Comparison of ENCODE assay signal across 25 cellular contexts in genomic region chr10:131127122-131127589, GRCh38.
DNase-seq lines count a peak whose midpoint lies in the region; ATAC-seq and TF ChIP-seq lines count a peak whose summit lies in the region.
"Had no signal": no experiment of that assay in that cellular context is flagged by ENCODE, and none has a peak within 500 bp of the region (broad histone marks: within the 10 kb centered on the region; RNA-seq: fewer than 3 reads in every experiment).

No MANE protein-coding gene starts in this region.

- intact Hi-C loops in adrenal gland (cut with DNase I), result no loop called here
- intact Hi-C loops in aorta (cut with DNase I), result no loop called here

- no peak overlapping the region for H3K27ac Mint-ChIP-seq in GM23338
- peak overlapping the region; percentile 55 to 66 for H3K27ac Mint-ChIP-seq in T-cell
- H3K27ac Mint-ChIP-seq in mesothelial cell of epicardium, result peak overlapping the region; percentile 17
- H3K27ac Mint-ChIP-seq: activated B cell treated with CpG ODN at 0.5 μM for 24 hours; activated T-cell treated with anti-CD3 and anti-CD28 coated beads, Interleukin-2, amount 50 U/mL, for 72 hours; CD4-positive, CD25-positive, alpha-beta regulatory T cell; effector memory CD8-positive, alpha-beta T cell; memory B cell had no signal

- H3K27me3 ChIP-seq in GM23338 (ENCODE audit: insufficient read depth) (no peaks in the 10 kb centered on the region), adrenal gland (no peaks in the 10 kb centered on the region), aorta (ENCODE audit: control insufficient read depth in 1 of 2, insufficient read depth in 2 of 2, low read length in 1 of 2) (no peaks in the 10 kb centered on the region)
- H3K27me3 ChIP-seq: colonic mucosa, pancreas had no signal

- TF ChIP-seq CTCF in GM23338 (conservative IDR thresholded peaks at IDR 0.05; ENCODE audit: low read depth in 2 of 2), result no peak
- TF ChIP-seq CTCF in mesothelial cell of epicardium (IDR thresholded peaks at IDR 0.05; ENCODE audit: unreplicated experiment), result no peak
- TF ChIP-seq CTCF in adrenal gland (IDR thresholded peaks at IDR 0.05), result no peak

- H3F3A ChIP-seq in GM23338 (replicated peaks; ENCODE audit: low read depth), result no peaks in the 10 kb centered on the region

- no peak for TF ChIP-seq POLR2A in adrenal gland (IDR thresholded peaks at IDR 0.05)

- no peak for DNase-seq in GM23338 (ENCODE audit: low spot score)
- DNase-seq in T-cell, result no peak
- DNase-seq in mesothelial cell of epicardium (ENCODE audit: low spot score in 2 of 2, unreplicated experiment in 2 of 2), result no peak
- peak; percentile 3 for DNase-seq in stimulated activated naive CD8-positive, alpha-beta T cell treated with anti-CD3 and anti-CD28 coated beads, Interleukin-15, Interleukin-2, amounts not matched to agents 100 U/mL and 50 U/mL, for 24 hours
- no peak for DNase-seq in T-helper 9 cell
- DNase-seq in adrenal gland, result no peak
- DNase-seq in aorta, result no peak
- DNase-seq: activated B cell treated with CpG ODN at 0.5 μM for 24 hours; activated CD4-positive, alpha-beta T cell treated with anti-CD3 and anti-CD28 coated beads, Interleukin-2, amount 50 U/mL, for 4 hours; activated naive CD4-positive, alpha-beta T cell treated with Interleukin-2 at 50 U/mL for 16 hours; CD4-positive, CD25-positive, alpha-beta regulatory T cell; colonic mucosa; effector memory CD8-positive, alpha-beta T cell; EL; IMR-90; left cardiac atrium; NCI-H1930; right cardiac atrium; SHP77 treated with DMSO at 0.1 percent for 48 hours; stimulated activated CD4-positive, alpha-beta T cell treated with anti-CD3 and anti-CD28 coated beads, Interleukin-12 subunit alpha, Interleukin-12 subunit beta, amount 100 ng/mL, for 4 hours; stimulated activated CD4-positive, alpha-beta T cell treated with anti-CD3 and anti-CD28 coated beads, Interleukin-4, amount 100 ng/mL, for 1 hour had no signal

- H3K4me3 ChIP-seq in GM23338, result no peak overlapping the region
- no peak overlapping the region for H3K4me3 ChIP-seq in adrenal gland
- no peak overlapping the region for H3K4me3 ChIP-seq in aorta (ENCODE audit: low read length in 2 of 2)
- H3K4me3 ChIP-seq: colonic mucosa, GM12878, pancreas had no signal

- peaks cover 26% of the 10 kb centered on the region for H3K4me1 Mint-ChIP-seq in GM23338
- peaks cover 0 to 20% (median 4%) of the 10 kb centered on the region in 3 donors for H3K4me1 Mint-ChIP-seq in T-cell
- peaks cover 36% of the 10 kb centered on the region for H3K4me1 Mint-ChIP-seq in mesothelial cell of epicardium
- H3K4me1 Mint-ChIP-seq: activated B cell treated with CpG ODN at 0.5 μM for 24 hours; CD4-positive, CD25-positive, alpha-beta regulatory T cell; memory B cell had no signal

- H3K9me3 ChIP-seq in adrenal gland (replicated peaks in 1 of 3) (no peaks in the 10 kb centered on the region), aorta (ENCODE audit: control insufficient read depth, low read length) (no peaks in the 10 kb centered on the region)
- H3K9me3 ChIP-seq: colonic mucosa, pancreas had no signal

- POLR2A ChIA-PET in T-cell (lab: Charles Lee), result no interaction called here

- no peaks in the 10 kb centered on the region for H3K9me2 ChIP-seq in GM23338 (ENCODE audit: insufficient read depth)

- H3K27me3 Mint-ChIP-seq in GM23338 (ENCODE audit: insufficient read depth, low read depth, poor library complexity) (peaks cover 5% of the 10 kb centered on the region), T-cell (no peaks in the 10 kb centered on the region), mesothelial cell of epicardium (ENCODE audit: low read depth) (no peaks in the 10 kb centered on the region)
- H3K27me3 Mint-ChIP-seq: activated B cell treated with CpG ODN at 0.5 μM for 24 hours; CD4-positive, CD25-positive, alpha-beta regulatory T cell; effector memory CD8-positive, alpha-beta T cell had no signal

- CTCF ChIA-PET in T-cell (lab: Charles Lee), result no interaction called here

- H3K27ac ChIP-seq in GM23338 (ENCODE audit: low read depth) (0 out of 2 replicates have a peak overlapping the region, but pooled peaks have one; percentile 59), adrenal gland (no peak overlapping the region), aorta (ENCODE audit: low read depth in 1 of 2, low read length in 2 of 2) (no peak overlapping the region)
- H3K27ac ChIP-seq: colonic mucosa had no signal

- H3K4me3 Mint-ChIP-seq in GM23338 (no peak overlapping the region), T-cell (peak overlapping the region in 1 of 3 donors; percentile 60), mesothelial cell of epicardium (no peak overlapping the region)
- H3K4me3 Mint-ChIP-seq: activated B cell treated with CpG ODN at 0.5 μM for 24 hours; activated T-cell treated with anti-CD3 and anti-CD28 coated beads, Interleukin-2, amount 50 U/mL, for 72 hours; CD4-positive, CD25-positive, alpha-beta regulatory T cell; effector memory CD8-positive, alpha-beta T cell; memory B cell had no signal

- H3K79me2 ChIP-seq in GM23338 (replicated peaks; ENCODE audit: insufficient read depth), result no peaks in the 10 kb centered on the region

- no peaks in the 10 kb centered on the region for H4K20me1 ChIP-seq in GM23338 (replicated peaks; ENCODE audit: insufficient read depth)

- peaks cover 94% of the 10 kb centered on the region for H3K9me3 Mint-ChIP-seq in GM23338
- H3K9me3 Mint-ChIP-seq in T-cell, result peaks cover 0 to 6% (median 0%) of the 10 kb centered on the region in 3 donors
- peaks cover 3% of the 10 kb centered on the region for H3K9me3 Mint-ChIP-seq in mesothelial cell of epicardium
- H3K9me3 Mint-ChIP-seq: activated T-cell treated with anti-CD3 and anti-CD28 coated beads, Interleukin-2, amount 50 U/mL, for 72 hours had no signal

- no peak overlapping the region for H3K4me2 ChIP-seq in GM23338

- no peak overlapping the region for H2AFZ ChIP-seq in GM23338

- ATAC-seq in GM23338 (no peak; the same call in 2 of the 3 replicates), T-cell (replicated peaks in 1 of 4) (peak; percentile 32 to 61 (median 41)), aorta (ENCODE audit: low FRiP score) (no peak)
- no peak for ATAC-seq in stimulated activated naive CD8-positive, alpha-beta T cell treated with anti-CD3 and anti-CD28 coated beads, Interleukin-15, Interleukin-2, amounts not matched to agents 100 U/mL and 50 U/mL, for 24 hours
- ATAC-seq: effector memory CD8-positive, alpha-beta T cell; GM12878; left cardiac atrium; right cardiac atrium had no signal

- H3K36me3 ChIP-seq in GM23338 (ENCODE audit: insufficient read depth) (no peaks in the 10 kb centered on the region), adrenal gland (replicated peaks in 1 of 2) (no peaks in the 10 kb centered on the region), aorta (ENCODE audit: control insufficient read depth in 1 of 2, insufficient read depth in 2 of 2, low read length in 1 of 2) (no peaks in the 10 kb centered on the region)
- H3K36me3 ChIP-seq: colonic mucosa, pancreas had no signal

- H3K36me3 Mint-ChIP-seq in GM23338 (ENCODE audit: low read depth) (peaks cover 36% of the 10 kb centered on the region), T-cell (no peaks in the 10 kb centered on the region), mesothelial cell of epicardium (no peaks in the 10 kb centered on the region)
- H3K36me3 Mint-ChIP-seq: CD4-positive, CD25-positive, alpha-beta regulatory T cell; memory B cell had no signal

- WGBS in adrenal gland, 4 donors, result 67 to 78% (median 72%) methylated on average over 3 to 10 of the region's 10 CpGs
- 53 to 64% methylated on average over 10 of the region's 10 CpGs for WGBS in aorta, 2 donors

- no peaks in the 10 kb centered on the region for H3K4me1 ChIP-seq in GM23338 (ENCODE audit: insufficient read depth)
- H3K4me1 ChIP-seq in adrenal gland (replicated peaks in 1 of 2), result no peaks in the 10 kb centered on the region
- no peaks in the 10 kb centered on the region for H3K4me1 ChIP-seq in aorta (ENCODE audit: control insufficient read depth in 1 of 2, insufficient read depth in 2 of 2, low read length in 2 of 2)
- H3K4me1 ChIP-seq: colonic mucosa, pancreas had no signal

TF ChIP-seq in GM23338, 12 proteins besides CTCF, POLR2A, EP300 and RAD21 (continues in another document):
- no peak for TF ChIP-seq POLR2AphosphoS5 (IDR thresholded peaks at IDR 0.05; ENCODE audit: low read depth)
- no peak for TF ChIP-seq ZNF114 (CRISPR knock-in tag; IDR thresholded peaks at IDR 0.05)

Comparison
In these comparisons a context has a peak if more than half of its experiments do, and no peak if none do; other contexts are left out.
1. ATAC-seq: peak in T-cell (4 of 4); none in GM23338 (single experiment), stimulated activated naive CD8-positive, alpha-beta T cell treated with anti-CD3 and anti-CD28 coated beads, Interleukin-15, Interleukin-2, amounts not matched to agents 100 U/mL and 50 U/mL, for 24 hours (single experiment) and aorta (single experiment).